8 cellular contexts compared by ENCODE assay signal in the genomic region with DNA sequence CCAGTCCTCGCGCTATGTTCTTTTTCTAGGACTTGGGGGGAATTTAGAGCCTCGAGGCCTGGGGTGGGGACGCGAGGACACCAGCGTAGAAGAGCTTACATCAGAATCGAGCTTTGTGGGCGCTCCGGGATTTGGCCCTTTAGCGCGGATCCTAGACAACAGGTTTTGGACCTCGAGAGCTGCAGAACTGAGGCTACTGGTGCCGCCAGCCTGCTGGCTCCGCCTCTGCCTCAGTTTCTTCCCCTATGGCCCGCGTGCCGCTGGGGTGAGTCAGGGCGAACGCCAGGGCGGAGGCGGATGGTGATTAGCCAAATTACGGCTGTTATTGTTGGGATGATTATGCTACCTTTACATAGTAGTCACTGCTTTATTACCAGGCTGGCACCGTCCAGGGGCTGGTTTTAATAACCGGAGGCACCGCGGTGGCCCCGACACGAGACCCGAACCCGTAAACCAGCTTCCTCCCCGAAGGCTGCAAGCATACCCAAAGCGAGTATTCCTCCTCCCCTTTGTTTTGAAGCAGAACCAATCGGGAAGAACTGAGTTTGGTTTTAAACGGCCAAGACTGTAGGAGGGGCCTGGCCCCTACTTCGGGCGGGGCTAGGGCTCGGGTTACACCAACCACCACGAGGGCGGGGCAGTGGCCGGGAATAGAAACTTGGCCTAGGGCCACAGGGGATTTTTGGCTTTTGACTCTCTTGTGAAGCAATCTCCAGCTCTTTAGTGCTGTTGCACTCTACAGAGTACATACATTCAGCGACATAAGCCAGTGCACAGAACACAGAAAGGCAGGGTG. TPM values are rescaled to one million over a fixed set of nuclear protein-coding genes. Genes with fewer than 3 reads are reported as not detected.
DNase-seq lines count a peak whose midpoint lies in the region; ATAC-seq and TF ChIP-seq lines count a peak whose summit lies in the region.

No MANE protein-coding gene starts in this region.

- peak overlapping the region; percentile 99 for H3K27ac ChIP-seq in cingulate gyrus (ENCODE audit: low read depth, low read length)

- no peaks in the 10 kb centered on the region for H3K27me3 ChIP-seq in BJ (ENCODE audit: control insufficient read depth, insufficient read depth, low read length)

- peak overlapping the region; percentile 80 for H3K4me3 ChIP-seq in BJ (ENCODE audit: low read depth, low read length)

- peaks cover 15% of the 10 kb centered on the region for H3K36me3 ChIP-seq in BJ (ENCODE audit: control insufficient read depth, insufficient read depth, low read length)

- DNase-seq in BJ (ENCODE audit: low read depth) (peak; percentile 85), GM19240 (ENCODE audit: insufficient read length, low spot score) (peak; percentile 92), NCI-H524 (lab: John Stamatoyannopoulos, UW) (peak; percentile 93 to 99), kidney tubule cell (ENCODE audit: low spot score) (peak; percentile 98)
- peak; percentile 79 to 82 for DNase-seq in activated CD4-positive, alpha-beta T cell treated with anti-CD3 and anti-CD28 coated beads for 4 hours
- DNase-seq in stimulated activated CD4-positive, alpha-beta T cell treated with anti-CD3 and anti-CD28 coated beads, Interleukin-1b, Interleukin-23, amount 100 ng/mL, for 1 hour (ENCODE audit: low read depth in 2 of 2), result peak; percentile 58 to 63

- CTCF ChIA-PET in BJ (lab: Yijun Ruan, JAX), result interaction anchor here (1.0 to 1.5 kb wide), 6 partner anchors 21 to 449 kb away, joined by 3 to 6 read pairs (median 4); no protein-coding TSS in a partner anchor

- no peak for TF ChIP-seq CTCF in BJ (IDR thresholded peaks at IDR 0.05; ENCODE audit: insufficient read depth, low read depth, low read length)

- ATAC-seq in HG03457 (IDR thresholded peaks at IDR 0.05; ENCODE audit: unreplicated experiment), result peak; percentile 55

- POLR2A ChIA-PET in BJ (lab: Charles Lee), result interaction anchor here (0.5 to 1.9 kb wide), 5 partner anchors 16 to 1247 kb away, joined by 3 to 10 read pairs (median 3); a partner anchor contains a TSS

RNA-seq across cellular contexts. Expression of a gene that starts 0.6 kb away (rescaled TPM):
- 107 and 148 TPM in 2 replicates for polyA plus RNA-seq in BJ (2011; rRNA removed)
- polyA minus RNA-seq in BJ (2011; rRNA and poly(A)+ RNA removed), result 79.8 and 111 TPM in 2 replicates

RNA-seq across cellular contexts. Expression of a gene that starts 5.9 kb away (rescaled TPM):
- polyA plus RNA-seq in BJ (2011; rRNA removed), result 37.7 and 39.3 TPM in 2 replicates
- 26.7 and 41.1 TPM in 2 replicates for polyA minus RNA-seq in BJ (2011; rRNA and poly(A)+ RNA removed)

RNA-seq across cellular contexts. Expression of a gene that starts 15.1 kb away (rescaled TPM):
- polyA plus RNA-seq in BJ (2011; rRNA removed), result 0.65 and 0.77 TPM in 2 replicates
- polyA minus RNA-seq in BJ (2011; rRNA and poly(A)+ RNA removed), result 0.24 and 0.31 TPM in 2 replicates

RNA-seq across cellular contexts. Expression of a gene that starts 53.7 kb away (rescaled TPM):
- polyA plus RNA-seq in BJ (2011; rRNA removed), result 19.6 and 26.8 TPM in 2 replicates
- 15.6 and 21.8 TPM in 2 replicates for polyA minus RNA-seq in BJ (2011; rRNA and poly(A)+ RNA removed)

RNA-seq across cellular contexts. Expression of a gene that starts 53.9 kb away (rescaled TPM):
- polyA plus RNA-seq in BJ (2011; rRNA removed), result 28.0 and 37.7 TPM in 2 replicates
- polyA minus RNA-seq in BJ (2011; rRNA and poly(A)+ RNA removed), result 32.5 and 51.2 TPM in 2 replicates

Comparison
In these comparisons a context has a peak if more than half of its experiments do, and no peak if none do; other contexts are left out.
1. Peak in every context shown above with its lines: DNase-seq, ATAC-seq, H3K4me3 ChIP-seq and H3K27ac ChIP-seq.